In the genomic region with DNA sequence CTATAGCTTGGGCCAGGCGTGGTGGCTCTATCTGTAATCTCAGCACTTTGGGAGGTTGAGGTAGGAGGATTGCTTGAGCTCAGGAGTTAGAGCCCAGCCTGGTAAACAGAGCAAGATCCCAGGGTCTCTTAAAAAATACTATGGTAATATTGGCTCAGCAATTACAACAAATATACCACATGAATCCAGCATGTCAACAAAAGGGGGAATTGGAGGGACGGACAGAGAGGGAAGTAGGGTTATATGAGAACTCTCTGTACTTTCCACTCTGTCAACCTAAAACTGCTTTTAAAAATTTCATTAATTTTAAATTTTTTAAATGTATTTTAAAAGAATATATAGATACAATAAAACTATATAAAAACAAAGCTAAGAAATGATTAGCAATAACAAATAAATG, we compare ENCODE assay signal across 15 cellular contexts. TPM values are rescaled to one million over a fixed set of nuclear protein-coding genes. Genes with fewer than 3 reads are reported as not detected.
DNase-seq lines count a peak whose midpoint lies in the region; ATAC-seq and TF ChIP-seq lines count a peak whose summit lies in the region.
"Had no signal": no experiment of that assay in that cellular context is flagged by ENCODE, and none has a peak within 500 bp of the region (broad histone marks: within the 10 kb centered on the region; RNA-seq: fewer than 3 reads in every experiment).

No MANE protein-coding gene starts in this region.

- H2AFZ ChIP-seq in OCI-LY7 (ENCODE audit: low read length), result peak overlapping the region; percentile 30; the same call in 1 of the 2 replicates

- H3K4me1 ChIP-seq in OCI-LY7 (ENCODE audit: insufficient read depth, low read length, poor library complexity, severe bottlenecking) (peaks cover 45% of the 10 kb centered on the region), spleen (peaks cover 14 to 74% (median 53%) of the 10 kb centered on the region in 6 donors)
- H3K4me1 ChIP-seq: right lobe of liver, vagina had no signal

- H3K4me3 Mint-ChIP-seq in activated CD8-positive, alpha-beta memory T cell treated with anti-CD3 and anti-CD28 coated beads, Interleukin-2, amount 10 ng/mL, durations not matched to agents 7 days and 5 days, result peak overlapping the region; percentile 69
- peak overlapping the region; percentile 69 for H3K4me3 Mint-ChIP-seq in activated naive CD8-positive, alpha-beta T cell treated with anti-CD3 and anti-CD28 coated beads, Interleukin-2, amount 50 U/mL, for 24 hours

- no peaks in the 10 kb centered on the region for H3K27me3 Mint-ChIP-seq in activated CD8-positive, alpha-beta memory T cell treated with anti-CD3 and anti-CD28 coated beads, Interleukin-2, amount 10 ng/mL, durations not matched to agents 7 days and 5 days
- H3K27me3 Mint-ChIP-seq in activated naive CD8-positive, alpha-beta T cell treated with anti-CD3 and anti-CD28 coated beads, Interleukin-2, amount 50 U/mL, for 24 hours, result no peaks in the 10 kb centered on the region

- ATAC-seq in activated CD8-positive, alpha-beta memory T cell treated with anti-CD3 and anti-CD28 coated beads, Interleukin-2, amount 10 ng/mL, durations not matched to agents 7 days and 5 days, result no peak
- no peak for ATAC-seq in activated naive CD8-positive, alpha-beta T cell treated with anti-CD3 and anti-CD28 coated beads, Interleukin-2, amount 50 U/mL, for 24 hours

- H3K9me3 ChIP-seq in OCI-LY7 (ENCODE audit: low read length), result no peaks in the 10 kb centered on the region
- peaks cover 0 to 17% (median 15%) of the 10 kb centered on the region in 8 donors for H3K9me3 ChIP-seq in spleen
- H3K9me3 ChIP-seq: right lobe of liver, SK-N-SH, vagina had no signal

- CTCF ChIA-PET in activated CD8-positive, alpha-beta memory T cell treated with anti-CD3 and anti-CD28 coated beads, Interleukin-2, amount 10 ng/mL, durations not matched to agents 7 days and 5 days (lab: Charles Lee), result interaction anchor here (0.8 to 7.9 kb wide), 7 partner anchors 11 to 131 kb away, joined by 3 to 94 read pairs (median 3); partner anchors contain the start of genes CDC42SE2 and HINT1
- CTCF ChIA-PET in OCI-LY7 (lab: Charles Lee; ENCODE audit: unreplicated experiment), result no interaction called here

- TF ChIP-seq CTCF in OCI-LY7 (conservative IDR thresholded peaks at IDR 0.05; ENCODE audit: low read length) (no peak), spleen (IDR thresholded peaks at IDR 0.05 in 8 of 11, conservative IDR thresholded peaks at IDR 0.05 in 3 of 11) (no peak)

- H3K4me1 Mint-ChIP-seq in activated CD8-positive, alpha-beta memory T cell treated with anti-CD3 and anti-CD28 coated beads, Interleukin-2, amount 10 ng/mL, durations not matched to agents 7 days and 5 days, result peaks cover 38% of the 10 kb centered on the region
- H3K4me1 Mint-ChIP-seq in activated naive CD8-positive, alpha-beta T cell treated with anti-CD3 and anti-CD28 coated beads, Interleukin-2, amount 50 U/mL, for 24 hours, result peaks cover 61% of the 10 kb centered on the region

- H3K9me3 Mint-ChIP-seq in activated CD8-positive, alpha-beta memory T cell treated with anti-CD3 and anti-CD28 coated beads, Interleukin-2, amount 10 ng/mL, durations not matched to agents 7 days and 5 days (ENCODE audit: low read depth), result no peaks in the 10 kb centered on the region
- H3K9me3 Mint-ChIP-seq in activated naive CD8-positive, alpha-beta T cell treated with anti-CD3 and anti-CD28 coated beads, Interleukin-2, amount 50 U/mL, for 24 hours, result peaks cover 2% of the 10 kb centered on the region

- POLR2A ChIA-PET in OCI-LY7 (lab: Charles Lee), result interaction anchor here (0.5 to 5.5 kb wide), 10 partner anchors 8 to 161 kb away, joined by 3 to 91 read pairs (median 5); partner anchors contain the start of gene CDC42SE2

- no peak overlapping the region for H3K4me2 ChIP-seq in OCI-LY7 (ENCODE audit: low read length)
- H3K4me2 ChIP-seq: SK-N-SH had no signal

- BruUV-seq in OCI-LY7 (replicated peaks; lab: Mats Ljungman, UMichigan), result no TSS peak

- peaks cover 11% of the 10 kb centered on the region for H3K36me3 Mint-ChIP-seq in activated CD8-positive, alpha-beta memory T cell treated with anti-CD3 and anti-CD28 coated beads, Interleukin-2, amount 10 ng/mL, durations not matched to agents 7 days and 5 days
- H3K36me3 Mint-ChIP-seq in activated naive CD8-positive, alpha-beta T cell treated with anti-CD3 and anti-CD28 coated beads, Interleukin-2, amount 50 U/mL, for 24 hours (ENCODE audit: low read depth), result peaks cover 7% of the 10 kb centered on the region

- intact Hi-C loops in OCI-LY7 (cut with micrococcal nuclease; ENCODE audit: unreplicated experiment) (no loop called here), spleen (cut with DNase I; ENCODE audit: low total_unique reads) (no loop called here)

- DNase-seq in activated CD8-positive, alpha-beta memory T cell treated with anti-CD3 and anti-CD28 coated beads, Interleukin-2, amount 10 ng/mL, durations not matched to agents 7 days and 5 days, result no peak
- no peak for DNase-seq in activated CD8-positive, alpha-beta memory T cell treated with anti-CD3 and anti-CD28 coated beads, Interleukin-2, amount 50 U/mL, for 48 hours
- DNase-seq in OCI-LY7 (ENCODE audit: low spot score) (no peak), spleen (no peak), NCI-H1930 (lab: John Stamatoyannopoulos, UW) (no peak), NCI-H1436 treated with DMSO at 0.1 percent for 48 hours (lab: John Stamatoyannopoulos, UW) (no peak), A172 (ENCODE audit: low spot score) (no peak)
- DNase-seq in activated naive CD8-positive, alpha-beta T cell treated with anti-CD3 and anti-CD28 coated beads, Interleukin-2, amount 50 U/mL, for 24 hours, result no peak
- DNase-seq: activated CD4-positive, CD25-positive, alpha-beta regulatory T cell treated with anti-CD3 and anti-CD28 coated beads, Interleukin-2, amount 50 U/mL, for 72 hours; activated gamma-delta T cell; GOT3; right lobe of liver; SK-N-SH; stimulated activated CD4-positive, alpha-beta T cell treated with anti-CD3 and anti-CD28 coated beads, Interleukin-4, amount 100 ng/mL, for 4 hours had no signal

- peaks cover 6% of the 10 kb centered on the region for H3K36me3 ChIP-seq in OCI-LY7 (ENCODE audit: insufficient read depth, low read length)
- H3K36me3 ChIP-seq in spleen, result peaks cover 0 to 14% (median 0%) of the 10 kb centered on the region in 6 donors
- H3K36me3 ChIP-seq: right lobe of liver had no signal

- H3K27me3 ChIP-seq in spleen (replicated peaks in 1 of 7), result no peaks in the 10 kb centered on the region
- H3K27me3 ChIP-seq: right lobe of liver, vagina had no signal

- H3K27ac ChIP-seq in OCI-LY7 (ENCODE audit: low read depth, low read length, poor library complexity, severe bottlenecking) (no peak overlapping the region), spleen (peak overlapping the region; percentile 59 to 100 (median 93))
- H3K27ac ChIP-seq: right lobe of liver, vagina had no signal

- TF ChIP-seq POLR2A in spleen (IDR thresholded peaks at IDR 0.05), result no peak

- 58 to 67% (median 62%) methylated on average over 2 of the region's 2 CpGs for WGBS in spleen, 5 donors

- H4K20me1 ChIP-seq in OCI-LY7 (ENCODE audit: insufficient read depth, low read length), result no peaks in the 10 kb centered on the region

- 0 out of 2 replicates have a peak, but pooled peaks cover 7% of the 10 kb centered on the region for H3K79me2 ChIP-seq in OCI-LY7 (ENCODE audit: insufficient read depth, low read depth, low read length)

- H3K4me3 ChIP-seq in OCI-LY7 (ENCODE audit: low read depth, low read length, poor library complexity, severe bottlenecking) (no peak overlapping the region), spleen (no peak overlapping the region)
- H3K4me3 ChIP-seq: right lobe of liver, vagina had no signal

- H3K27ac Mint-ChIP-seq in activated CD8-positive, alpha-beta memory T cell treated with anti-CD3 and anti-CD28 coated beads, Interleukin-2, amount 10 ng/mL, durations not matched to agents 7 days and 5 days, result peak overlapping the region; percentile 94
- peak overlapping the region; percentile 95 for H3K27ac Mint-ChIP-seq in activated naive CD8-positive, alpha-beta T cell treated with anti-CD3 and anti-CD28 coated beads, Interleukin-2, amount 50 U/mL, for 24 hours

- no peaks in the 10 kb centered on the region for H3K9me2 ChIP-seq in OCI-LY7 (ENCODE audit: insufficient read depth, low read length)
- H3K9me2 ChIP-seq: SK-N-SH had no signal

RNA-seq across cellular contexts. Expression of gene CDC42SE2, which starts 13.1 kb away (rescaled TPM):
- 100 to 1,000 TPM; 118 to 149 TPM for total RNA-seq in activated CD8-positive, alpha-beta memory T cell treated with anti-CD3 and anti-CD28 coated beads, Interleukin-2, amount 10 ng/mL, durations not matched to agents 7 days and 5 days
- total RNA-seq in OCI-LY7 (2014; rRNA removed; shearing (Covaris generic)), result 34.7 and 54.2 TPM in 2 replicates
- total RNA-seq in OCI-LY7 (2022) (66.8 and 68.9 TPM in 2 replicates), spleen (100 to 1,000 TPM in 5 of 7 donors, 10 to 100 TPM in 2; 85.3 to 128 (median 113) TPM)
- polyA plus RNA-seq in spleen, result 10 to 100 TPM; 49.6 to 64.6 (median 56.7) TPM
- total RNA-seq in A172 (2014; rRNA removed; shearing (Covaris generic)), result 49.6 and 52.3 TPM in 2 replicates
